ENCODE assay signal across 7 cellular contexts in the genomic region with DNA sequence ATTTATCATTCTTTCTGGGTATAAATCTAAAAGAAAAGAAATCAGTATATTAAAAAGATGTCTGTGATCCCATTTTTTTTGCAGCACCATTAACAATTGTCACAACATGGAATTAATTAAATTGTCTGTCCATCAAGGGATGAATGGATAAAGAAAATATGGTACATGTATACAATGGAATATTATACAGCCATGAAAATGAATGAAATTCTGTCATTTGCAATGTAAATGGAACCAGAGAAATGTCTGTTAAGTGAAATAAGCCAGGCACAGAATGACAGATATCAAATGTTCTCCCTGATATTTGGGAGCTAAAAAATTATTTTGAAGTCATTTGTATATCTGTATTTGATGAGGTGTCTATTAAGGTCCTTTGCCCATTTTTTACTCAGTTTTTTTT.
"Had no signal": no experiment of that assay in that cellular context is flagged by ENCODE, and none has a peak within 500 bp of the region (broad histone marks: within the 10 kb centered on the region; RNA-seq: fewer than 3 reads in every experiment).

No MANE protein-coding gene starts in this region.

- H3K27ac ChIP-seq: HL-60, KMS-11 had no signal

- H3K4me2 ChIP-seq: KMS-11 had no signal

- H3K9ac ChIP-seq: KMS-11 had no signal

- ATAC-seq: HepG2 had no signal

- DNase-seq: IMR-90, KBM-7, KG1 had no signal

- FAIRE-seq: HepG2, HTR-8/SVneo had no signal
